ENCODE assay signal across 8 cellular contexts in the genomic region with DNA sequence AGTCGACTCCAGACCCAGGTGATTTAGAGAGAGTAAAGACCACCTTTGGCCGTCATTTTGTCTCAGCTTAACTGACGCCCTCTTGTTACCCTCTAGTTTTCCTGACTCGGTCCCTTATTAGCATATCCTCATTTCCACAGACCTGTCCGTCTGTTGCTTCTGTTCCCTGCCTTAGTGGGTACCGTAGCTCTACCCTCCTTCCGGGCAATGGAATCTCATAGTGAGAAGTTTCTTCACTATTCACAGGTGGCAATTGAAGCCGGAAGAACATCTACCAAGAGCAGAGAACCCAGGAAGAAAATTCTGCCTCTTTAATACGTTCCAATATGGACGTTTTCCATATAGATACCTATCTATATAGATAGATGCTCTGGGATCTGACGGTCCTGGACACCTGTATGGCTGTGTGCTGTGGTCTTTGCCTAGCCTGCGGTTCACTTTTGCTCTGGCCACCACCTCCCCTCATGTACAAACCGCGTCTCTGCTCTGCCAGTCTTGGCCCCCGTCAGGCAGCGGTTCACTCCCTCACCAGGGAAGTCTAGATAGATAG. TPM values are rescaled to one million over a fixed set of nuclear protein-coding genes. Genes with fewer than 3 reads are reported as not detected.
DNase-seq lines count a peak whose midpoint lies in the region; ATAC-seq and TF ChIP-seq lines count a peak whose summit lies in the region.

No MANE protein-coding gene starts in this region.

- intact Hi-C loops in CD8-positive, alpha-beta T cell (cut with DNase I, micrococcal nuclease): loop anchor here (2.0 to 5.0 kb wide), 5 partner anchors 64 to 1652 kb away; partner anchors contain the start of genes CCNH (in 2 of the 2) and COX7C (in 1 of the 2)

- H3K36me3 ChIP-seq in CD8-positive, alpha-beta T cell (ENCODE audit: insufficient read depth, low read length): peaks cover 4% of the 10 kb centered on the region
- H3K36me3 ChIP-seq in SJCRH30 (peaks cover 9% of the 10 kb centered on the region), liver (ENCODE audit: control insufficient read depth in 4 of 4, insufficient read depth in 3 of 4, low read depth in 1 of 4, low read length in 3 of 4) (peaks cover 0 to 9% (median 2%) of the 10 kb centered on the region in 4 donors), stomach smooth muscle (ENCODE audit: control insufficient read depth in 2 of 2, insufficient read depth in 2 of 2, low read length in 2 of 2) (no peaks in the 10 kb centered on the region)

- H3K4me1 Mint-ChIP-seq in CD8-positive, alpha-beta T cell (ENCODE audit: low read depth): peaks cover 69% of the 10 kb centered on the region
- H3K4me1 Mint-ChIP-seq in central memory CD8-positive, alpha-beta T cell: peaks cover 49% of the 10 kb centered on the region

- CTCF ChIA-PET in CD8-positive, alpha-beta T cell (lab: Charles Lee): no interaction called here

- no peak for TF ChIP-seq CTCF in CD8-positive, alpha-beta T cell (IDR thresholded peaks at IDR 0.05)
- TF ChIP-seq CTCF in liver (IDR thresholded peaks at IDR 0.05; ENCODE audit: low read depth, low read length, missing input control): no peak

- H3K4me3 Mint-ChIP-seq in CD8-positive, alpha-beta T cell: peak overlapping the region; percentile 99
- H3K4me3 Mint-ChIP-seq in central memory CD8-positive, alpha-beta T cell: peak overlapping the region; percentile 97

- H3K4me3 ChIP-seq in CD8-positive, alpha-beta T cell (ENCODE audit: low read depth, low read length): peak overlapping the region; percentile 62
- peak overlapping the region; percentile 77 for H3K4me3 ChIP-seq in SJCRH30
- peak overlapping the region; percentile 72 to 97 (median 92) for H3K4me3 ChIP-seq in liver (ENCODE audit: low read depth in 1 of 3, low read length in 3 of 3)
- peak overlapping the region; percentile 83 to 95 for H3K4me3 ChIP-seq in stomach smooth muscle (ENCODE audit: low read length in 2 of 2)

- H3K36me3 Mint-ChIP-seq in CD8-positive, alpha-beta T cell: peaks cover 61% of the 10 kb centered on the region
- H3K36me3 Mint-ChIP-seq in central memory CD8-positive, alpha-beta T cell (ENCODE audit: insufficient read depth): peaks cover 33% of the 10 kb centered on the region

- peak overlapping the region; percentile 89 for H3K27ac ChIP-seq in CD8-positive, alpha-beta T cell (ENCODE audit: low read depth, low read length)
- H3K27ac ChIP-seq in SJCRH30: no peak overlapping the region; the same call in 1 of the 2 replicates
- H3K27ac ChIP-seq in liver (ENCODE audit: low read depth in 1 of 2, low read length in 2 of 2): no peak overlapping the region
- H3K27ac ChIP-seq in stomach smooth muscle (ENCODE audit: low read length): peak overlapping the region; percentile 19

- 10% methylated on average over 16 of the region's 16 CpGs for WGBS in liver

- POLR2A ChIA-PET in CD8-positive, alpha-beta T cell (lab: Charles Lee): no interaction called here

- no peak for TF ChIP-seq RAD21 in liver (IDR thresholded peaks at IDR 0.05)

- no peaks in the 10 kb centered on the region for H3K9me3 Mint-ChIP-seq in CD8-positive, alpha-beta T cell
- H3K9me3 Mint-ChIP-seq in central memory CD8-positive, alpha-beta T cell: no peaks in the 10 kb centered on the region

- H3K4me1 ChIP-seq in CD8-positive, alpha-beta T cell (ENCODE audit: insufficient read depth, low read length): peaks cover 25% of the 10 kb centered on the region
- H3K4me1 ChIP-seq in SJCRH30 (0 out of 2 replicates have a peak, but pooled peaks cover 3% of the 10 kb centered on the region), liver (ENCODE audit: control insufficient read depth in 4 of 4, insufficient read depth in 4 of 4, low read length in 3 of 4) (peaks cover 7 to 28% (median 21%) of the 10 kb centered on the region in 4 donors), stomach smooth muscle (ENCODE audit: control insufficient read depth, insufficient read depth, low read length) (peaks cover 4% of the 10 kb centered on the region)

- H3K27me3 ChIP-seq in CD8-positive, alpha-beta T cell (ENCODE audit: insufficient read depth, low read length): no peaks in the 10 kb centered on the region
- H3K27me3 ChIP-seq in SJCRH30 (no peaks in the 10 kb centered on the region), liver (ENCODE audit: control insufficient read depth in 4 of 4, insufficient read depth in 4 of 4, low read length in 3 of 4) (no peaks in the 10 kb centered on the region), stomach smooth muscle (ENCODE audit: control insufficient read depth in 1 of 2, insufficient read depth in 2 of 2, low read length in 2 of 2) (no peaks in the 10 kb centered on the region)

- H3K9ac ChIP-seq in liver (ENCODE audit: low read depth in 1 of 2, low read length in 2 of 2) (peak overlapping the region; percentile 43 to 88), stomach smooth muscle (ENCODE audit: low read length in 2 of 2) (peak overlapping the region; percentile 88 to 96)

- peak in 3 of 7 experiments; percentile 4 to 44 (median 17) for DNase-seq in CD8-positive, alpha-beta T cell
- DNase-seq in SJCRH30 (peak; percentile 3 to 31), midbrain (lab: John Stamatoyannopoulos, UW) (no peak)
- DNase-seq in central memory CD8-positive, alpha-beta T cell (ENCODE audit: low spot score in 2 of 2): no peak

- H3K27me3 Mint-ChIP-seq in CD8-positive, alpha-beta T cell (ENCODE audit: low read depth): no peaks in the 10 kb centered on the region
- H3K27me3 Mint-ChIP-seq in central memory CD8-positive, alpha-beta T cell: no peaks in the 10 kb centered on the region

- no peak for ATAC-seq in CD8-positive, alpha-beta T cell
- peak; percentile 5 for ATAC-seq in GM19023 (IDR thresholded peaks at IDR 0.05; ENCODE audit: unreplicated experiment)
- peak; percentile 2 for ATAC-seq in HG03139 (IDR thresholded peaks at IDR 0.05; ENCODE audit: unreplicated experiment)
- ATAC-seq in central memory CD8-positive, alpha-beta T cell (replicated peaks; ENCODE audit: extremely low read depth, poor library complexity, severe bottlenecking): no peak

- no peaks in the 10 kb centered on the region for H3K9me3 ChIP-seq in CD8-positive, alpha-beta T cell (ENCODE audit: low read length)
- peaks cover 3% of the 10 kb centered on the region; the same call in 1 of the 2 replicates for H3K9me3 ChIP-seq in SJCRH30 (replicated peaks)
- peaks cover 0 to 3% (median 0%) of the 10 kb centered on the region in 4 donors for H3K9me3 ChIP-seq in liver (ENCODE audit: control insufficient read depth in 4 of 4, low read length in 3 of 4)
- no peaks in the 10 kb centered on the region for H3K9me3 ChIP-seq in stomach smooth muscle (ENCODE audit: control insufficient read depth in 2 of 2, low read length in 2 of 2)

- peak overlapping the region; percentile 100 for H3K27ac Mint-ChIP-seq in CD8-positive, alpha-beta T cell
- peak overlapping the region; percentile 97 for H3K27ac Mint-ChIP-seq in central memory CD8-positive, alpha-beta T cell (ENCODE audit: low read depth)

TF ChIP-seq in liver, 16 proteins besides CTCF, POLR2A, EP300 and RAD21:
- TF ChIP-seq MAX (IDR thresholded peaks at IDR 0.05): no peak
- TF ChIP-seq EGR1 (IDR thresholded peaks at IDR 0.05; ENCODE audit: low read depth in 2 of 2): no peak
- TF ChIP-seq RXRA (IDR thresholded peaks at IDR 0.05): no peak
- no peak for TF ChIP-seq JUND (IDR thresholded peaks at IDR 0.05)
- no peak for TF ChIP-seq REST (IDR thresholded peaks at IDR 0.05)
TF ChIP-seq in liver: peak in this region for 0.

RNA-seq across cellular contexts. Expression of gene TMEM161B, which starts 0.7 kb away (rescaled TPM):
- 10 to 100 TPM; 18.9 to 20.8 TPM for total RNA-seq in CD8-positive, alpha-beta T cell
- 18.6 and 24.8 TPM in 2 replicates for total RNA-seq in SJCRH30 (2014; rRNA removed; shearing (Covaris generic))
- total RNA-seq in liver: 10 to 100 TPM; 11.0 to 14.2 TPM
- 1 to 10 TPM; 3.9 to 6.2 TPM for polyA plus RNA-seq in liver

Comparison
In these comparisons a context has a peak if more than half of its experiments do, and no peak if none do; other contexts are left out.
1. ATAC-seq: peak in GM19023 (single experiment) and HG03139 (single experiment); none in CD8-positive, alpha-beta T cell (single experiment) and central memory CD8-positive, alpha-beta T cell (single experiment).
2. DNase-seq: peak in SJCRH30 (2 of 2); none in central memory CD8-positive, alpha-beta T cell (0 of 2) and midbrain (single experiment).
3. H3K27ac ChIP-seq: peak in CD8-positive, alpha-beta T cell (single experiment) and stomach smooth muscle (single experiment); none in SJCRH30 (single experiment) and liver (0 of 2).
4. Peak in every context shown above with its lines, with median percentiles within 50 percentile points of each other: H3K4me3 ChIP-seq.